1 cellular context compared by ENCODE assay signal in the genomic region with DNA sequence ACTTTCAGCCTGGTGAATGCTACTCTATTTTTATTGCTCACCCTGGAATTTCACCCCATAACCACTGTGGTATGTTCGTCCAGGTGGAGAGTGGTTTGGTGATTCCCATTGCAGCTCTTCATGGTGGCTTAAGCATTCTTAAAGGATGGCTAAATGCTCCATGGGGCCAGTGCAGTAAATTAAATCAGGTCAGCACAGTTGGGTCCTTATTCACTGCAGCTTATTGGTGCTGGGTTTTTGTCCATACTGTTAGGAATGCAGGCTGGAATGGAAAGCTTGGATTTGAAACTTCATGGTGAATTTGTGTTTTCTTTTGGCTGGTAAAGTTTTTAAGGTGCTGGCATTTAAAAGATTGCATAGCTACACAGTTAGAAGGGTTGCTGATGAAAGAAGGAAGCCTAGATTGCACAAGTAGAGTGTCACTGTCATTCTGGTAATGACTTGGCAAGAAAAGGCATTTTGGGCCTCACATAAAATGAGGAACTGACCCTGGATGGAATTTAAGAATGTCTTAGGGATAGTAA.
TF ChIP-seq lines count a peak whose summit lies in the region.

No MANE protein-coding gene starts in this region.

TF ChIP-seq in GM12878, 131 proteins besides CTCF, POLR2A, EP300 and RAD21 (continued from another document and continues in another):
- TF ChIP-seq TARDBP (IDR thresholded peaks at IDR 0.05; ENCODE audit: borderline replicate concordance) (no peak), SIX5 (IDR thresholded peaks at IDR 0.05; ENCODE audit: low read depth, low read length, severe bottlenecking) (no peak), MYC (IDR thresholded peaks at IDR 0.05; ENCODE audit: insufficient read depth, insufficient read length, insufficient replicate concordance, low read length, severe bottlenecking) (no peak), NFYA (IDR thresholded peaks at IDR 0.05; ENCODE audit: borderline replicate concordance, low read depth, low read length) (no peak), ETV6 (conservative IDR thresholded peaks at IDR 0.05 in 1 of 2, IDR thresholded peaks at IDR 0.05 in 1 of 2; ENCODE audit: borderline replicate concordance in 1 of 2, low read depth in 1 of 2) (no peak), SMARCA5 (IDR thresholded peaks at IDR 0.05) (no peak), ZNF274 (IDR thresholded peaks at IDR 0.05; ENCODE audit: insufficient read depth, insufficient read length) (no peak), EZH2 (IDR thresholded peaks at IDR 0.05; ENCODE audit: borderline replicate concordance, control insufficient read depth, low read depth, low read length) (no peak), FOXM1 (IDR thresholded peaks at IDR 0.05; ENCODE audit: low read depth, low read length) (no peak), KAT2A (conservative IDR thresholded peaks at IDR 0.05; ENCODE audit: control insufficient read depth, low read depth, low read length) (no peak), RCOR1 (conservative IDR thresholded peaks at IDR 0.05; ENCODE audit: low read depth, low read length) (no peak), CHD1 (IDR thresholded peaks at IDR 0.05; ENCODE audit: low read depth, low read length) (no peak), RELA (IDR thresholded peaks at IDR 0.05; ENCODE audit: borderline replicate concordance, partially characterized antibody) (no peak), SMAD5 (IDR thresholded peaks at IDR 0.05; ENCODE audit: low read depth) (no peak), SMAD1 (IDR thresholded peaks at IDR 0.05; ENCODE audit: low read depth, partially characterized antibody) (no peak), JUND (IDR thresholded peaks at IDR 0.05; ENCODE audit: low read depth, low read length) (peak; percentile 45; the same call in 1 of the 2 replicates), CBFB (IDR thresholded peaks at IDR 0.05; ENCODE audit: low read depth) (no peak), BHLHE40 (IDR thresholded peaks at IDR 0.05; ENCODE audit: borderline replicate concordance in 1 of 2, low read depth in 2 of 2, low read length in 1 of 2) (no peak), TBL1XR1 (IDR thresholded peaks at IDR 0.05; ENCODE audit: low read depth, low read length) (no peak), SREBF1 (IDR thresholded peaks at IDR 0.05; ENCODE audit: low read length) (no peak), HDAC2 (IDR thresholded peaks at IDR 0.05) (no peak), NFXL1 (IDR thresholded peaks at IDR 0.05; ENCODE audit: borderline replicate concordance) (no peak), PAX8 (IDR thresholded peaks at IDR 0.05) (no peak), POU2F2 (IDR thresholded peaks at IDR 0.05; ENCODE audit: borderline replicate concordance, low read depth, low read length) (no peak), RAD51 (IDR thresholded peaks at IDR 0.05) (no peak), POLR2AphosphoS5 (IDR thresholded peaks at IDR 0.05; ENCODE audit: low read length) (no peak), ZNF24 (IDR thresholded peaks at IDR 0.05) (no peak), YY1 (IDR thresholded peaks at IDR 0.05; ENCODE audit: low read depth, low read length) (no peak), PAX5 (IDR thresholded peaks at IDR 0.05; ENCODE audit: borderline replicate concordance, low read depth, low read length) (no peak), SREBF2 (IDR thresholded peaks at IDR 0.05; ENCODE audit: low read length) (no peak), CREB1 (IDR thresholded peaks at IDR 0.05; ENCODE audit: low read depth) (0 out of 2 replicates have a peak, but pooled peaks have one; percentile 49), NR2F1 (conservative IDR thresholded peaks at IDR 0.05) (no peak), STAT3 (IDR thresholded peaks at IDR 0.05; ENCODE audit: low read depth, low read length) (no peak), SP1 (IDR thresholded peaks at IDR 0.05; ENCODE audit: low read depth, low read length) (no peak), BCL11A (IDR thresholded peaks at IDR 0.05; ENCODE audit: low read depth, low read length) (0 out of 2 replicates have a peak, but pooled peaks have one; percentile 28), ASH2L (IDR thresholded peaks at IDR 0.05; ENCODE audit: borderline replicate concordance, low read depth) (no peak), ZSCAN29 (IDR thresholded peaks at IDR 0.05) (no peak), TAF1 (IDR thresholded peaks at IDR 0.05; ENCODE audit: borderline replicate concordance, low read depth, low read length) (no peak)
- TF ChIP-seq, protein P1, sequence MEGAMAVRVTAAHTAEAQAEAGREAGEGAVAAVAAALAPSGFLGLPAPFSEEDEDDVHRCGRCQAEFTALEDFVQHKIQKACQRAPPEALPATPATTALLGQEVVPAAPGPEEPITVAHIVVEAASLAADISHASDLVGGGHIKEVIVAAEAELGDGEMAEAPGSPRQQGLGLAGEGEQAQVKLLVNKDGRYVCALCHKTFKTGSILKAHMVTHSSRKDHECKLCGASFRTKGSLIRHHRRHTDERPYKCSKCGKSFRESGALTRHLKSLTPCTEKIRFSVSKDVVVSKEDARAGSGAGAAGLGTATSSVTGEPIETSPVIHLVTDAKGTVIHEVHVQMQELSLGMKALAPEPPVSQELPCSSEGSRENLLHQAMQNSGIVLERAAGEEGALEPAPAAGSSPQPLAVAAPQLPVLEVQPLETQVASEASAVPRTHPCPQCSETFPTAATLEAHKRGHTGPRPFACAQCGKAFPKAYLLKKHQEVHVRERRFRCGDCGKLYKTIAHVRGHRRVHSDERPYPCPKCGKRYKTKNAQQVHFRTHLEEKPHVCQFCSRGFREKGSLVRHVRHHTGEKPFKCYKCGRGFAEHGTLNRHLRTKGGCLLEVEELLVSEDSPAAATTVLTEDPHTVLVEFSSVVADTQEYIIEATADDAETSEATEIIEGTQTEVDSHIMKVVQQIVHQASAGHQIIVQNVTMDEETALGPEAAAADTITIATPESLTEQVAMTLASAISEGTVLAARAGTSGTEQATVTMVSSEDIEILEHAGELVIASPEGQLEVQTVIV (IDR thresholded peaks at IDR 0.05; ENCODE audit: borderline replicate concordance, partially characterized antibody), result no peak
- TF ChIP-seq, protein P2, sequence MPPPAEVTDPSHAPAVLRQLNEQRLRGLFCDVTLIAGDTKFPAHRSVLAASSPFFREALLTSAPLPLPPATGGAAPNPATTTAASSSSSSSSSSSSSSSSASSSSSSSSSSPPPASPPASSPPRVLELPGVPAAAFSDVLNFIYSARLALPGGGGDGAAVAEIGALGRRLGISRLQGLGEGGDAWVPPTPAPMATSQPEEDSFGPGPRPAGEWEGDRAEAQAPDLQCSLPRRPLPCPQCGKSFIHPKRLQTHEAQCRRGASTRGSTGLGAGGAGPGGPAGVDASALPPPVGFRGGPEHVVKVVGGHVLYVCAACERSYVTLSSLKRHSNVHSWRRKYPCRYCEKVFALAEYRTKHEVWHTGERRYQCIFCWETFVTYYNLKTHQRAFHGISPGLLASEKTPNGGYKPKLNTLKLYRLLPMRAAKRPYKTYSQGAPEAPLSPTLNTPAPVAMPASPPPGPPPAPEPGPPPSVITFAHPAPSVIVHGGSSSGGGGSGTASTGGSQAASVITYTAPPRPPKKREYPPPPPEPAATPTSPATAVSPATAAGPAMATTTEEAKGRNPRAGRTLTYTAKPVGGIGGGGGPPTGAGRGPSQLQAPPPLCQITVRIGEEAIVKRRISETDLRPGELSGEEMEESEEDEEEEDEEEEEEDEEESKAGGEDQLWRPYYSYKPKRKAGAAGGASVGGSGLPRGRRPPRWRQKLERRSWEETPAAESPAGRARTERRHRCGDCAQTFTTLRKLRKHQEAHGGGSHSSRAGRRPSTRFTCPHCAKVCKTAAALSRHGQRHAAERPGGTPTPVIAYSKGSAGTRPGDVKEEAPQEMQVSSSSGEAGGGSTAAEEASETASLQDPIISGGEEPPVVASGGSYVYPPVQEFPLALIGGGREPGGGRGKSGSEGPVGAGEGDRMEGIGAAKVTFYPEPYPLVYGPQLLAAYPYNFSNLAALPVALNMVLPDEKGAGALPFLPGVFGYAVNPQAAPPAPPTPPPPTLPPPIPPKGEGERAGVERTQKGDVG (CRISPR knock-in tag; IDR thresholded peaks at IDR 0.05), result no peak
- TF ChIP-seq, protein P3, sequence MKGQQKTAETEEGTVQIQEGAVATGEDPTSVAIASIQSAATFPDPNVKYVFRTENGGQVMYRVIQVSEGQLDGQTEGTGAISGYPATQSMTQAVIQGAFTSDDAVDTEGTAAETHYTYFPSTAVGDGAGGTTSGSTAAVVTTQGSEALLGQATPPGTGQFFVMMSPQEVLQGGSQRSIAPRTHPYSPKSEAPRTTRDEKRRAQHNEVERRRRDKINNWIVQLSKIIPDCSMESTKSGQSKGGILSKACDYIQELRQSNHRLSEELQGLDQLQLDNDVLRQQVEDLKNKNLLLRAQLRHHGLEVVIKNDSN (IDR thresholded peaks at IDR 0.05; ENCODE audit: borderline replicate concordance, extremely low read length, insufficient read depth, low read depth, low read length), result no peak
- TF ChIP-seq, protein P4, sequence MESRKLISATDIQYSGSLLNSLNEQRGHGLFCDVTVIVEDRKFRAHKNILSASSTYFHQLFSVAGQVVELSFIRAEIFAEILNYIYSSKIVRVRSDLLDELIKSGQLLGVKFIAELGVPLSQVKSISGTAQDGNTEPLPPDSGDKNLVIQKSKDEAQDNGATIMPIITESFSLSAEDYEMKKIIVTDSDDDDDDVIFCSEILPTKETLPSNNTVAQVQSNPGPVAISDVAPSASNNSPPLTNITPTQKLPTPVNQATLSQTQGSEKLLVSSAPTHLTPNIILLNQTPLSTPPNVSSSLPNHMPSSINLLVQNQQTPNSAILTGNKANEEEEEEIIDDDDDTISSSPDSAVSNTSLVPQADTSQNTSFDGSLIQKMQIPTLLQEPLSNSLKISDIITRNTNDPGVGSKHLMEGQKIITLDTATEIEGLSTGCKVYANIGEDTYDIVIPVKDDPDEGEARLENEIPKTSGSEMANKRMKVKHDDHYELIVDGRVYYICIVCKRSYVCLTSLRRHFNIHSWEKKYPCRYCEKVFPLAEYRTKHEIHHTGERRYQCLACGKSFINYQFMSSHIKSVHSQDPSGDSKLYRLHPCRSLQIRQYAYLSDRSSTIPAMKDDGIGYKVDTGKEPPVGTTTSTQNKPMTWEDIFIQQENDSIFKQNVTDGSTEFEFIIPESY (IDR thresholded peaks at IDR 0.05), result no peak
- TF ChIP-seq, protein P5, sequence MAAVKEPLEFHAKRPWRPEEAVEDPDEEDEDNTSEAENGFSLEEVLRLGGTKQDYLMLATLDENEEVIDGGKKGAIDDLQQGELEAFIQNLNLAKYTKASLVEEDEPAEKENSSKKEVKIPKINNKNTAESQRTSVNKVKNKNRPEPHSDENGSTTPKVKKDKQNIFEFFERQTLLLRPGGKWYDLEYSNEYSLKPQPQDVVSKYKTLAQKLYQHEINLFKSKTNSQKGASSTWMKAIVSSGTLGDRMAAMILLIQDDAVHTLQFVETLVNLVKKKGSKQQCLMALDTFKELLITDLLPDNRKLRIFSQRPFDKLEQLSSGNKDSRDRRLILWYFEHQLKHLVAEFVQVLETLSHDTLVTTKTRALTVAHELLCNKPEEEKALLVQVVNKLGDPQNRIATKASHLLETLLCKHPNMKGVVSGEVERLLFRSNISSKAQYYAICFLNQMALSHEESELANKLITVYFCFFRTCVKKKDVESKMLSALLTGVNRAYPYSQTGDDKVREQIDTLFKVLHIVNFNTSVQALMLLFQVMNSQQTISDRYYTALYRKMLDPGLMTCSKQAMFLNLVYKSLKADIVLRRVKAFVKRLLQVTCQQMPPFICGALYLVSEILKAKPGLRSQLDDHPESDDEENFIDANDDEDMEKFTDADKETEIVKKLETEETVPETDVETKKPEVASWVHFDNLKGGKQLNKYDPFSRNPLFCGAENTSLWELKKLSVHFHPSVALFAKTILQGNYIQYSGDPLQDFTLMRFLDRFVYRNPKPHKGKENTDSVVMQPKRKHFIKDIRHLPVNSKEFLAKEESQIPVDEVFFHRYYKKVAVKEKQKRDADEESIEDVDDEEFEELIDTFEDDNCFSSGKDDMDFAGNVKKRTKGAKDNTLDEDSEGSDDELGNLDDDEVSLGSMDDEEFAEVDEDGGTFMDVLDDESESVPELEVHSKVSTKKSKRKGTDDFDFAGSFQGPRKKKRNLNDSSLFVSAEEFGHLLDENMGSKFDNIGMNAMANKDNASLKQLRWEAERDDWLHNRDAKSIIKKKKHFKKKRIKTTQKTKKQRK (IDR thresholded peaks at IDR 0.05; ENCODE audit: low read depth, low read length), result no peak
- TF ChIP-seq, protein P6, sequence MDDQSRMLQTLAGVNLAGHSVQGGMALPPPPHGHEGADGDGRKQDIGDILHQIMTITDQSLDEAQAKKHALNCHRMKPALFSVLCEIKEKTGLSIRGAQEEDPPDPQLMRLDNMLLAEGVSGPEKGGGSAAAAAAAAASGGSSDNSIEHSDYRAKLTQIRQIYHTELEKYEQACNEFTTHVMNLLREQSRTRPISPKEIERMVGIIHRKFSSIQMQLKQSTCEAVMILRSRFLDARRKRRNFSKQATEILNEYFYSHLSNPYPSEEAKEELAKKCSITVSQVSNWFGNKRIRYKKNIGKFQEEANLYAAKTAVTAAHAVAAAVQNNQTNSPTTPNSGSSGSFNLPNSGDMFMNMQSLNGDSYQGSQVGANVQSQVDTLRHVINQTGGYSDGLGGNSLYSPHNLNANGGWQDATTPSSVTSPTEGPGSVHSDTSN (IDR thresholded peaks at IDR 0.05; ENCODE audit: insufficient replicate concordance, low read depth, low read length), result no peak
- TF ChIP-seq, protein P7, sequence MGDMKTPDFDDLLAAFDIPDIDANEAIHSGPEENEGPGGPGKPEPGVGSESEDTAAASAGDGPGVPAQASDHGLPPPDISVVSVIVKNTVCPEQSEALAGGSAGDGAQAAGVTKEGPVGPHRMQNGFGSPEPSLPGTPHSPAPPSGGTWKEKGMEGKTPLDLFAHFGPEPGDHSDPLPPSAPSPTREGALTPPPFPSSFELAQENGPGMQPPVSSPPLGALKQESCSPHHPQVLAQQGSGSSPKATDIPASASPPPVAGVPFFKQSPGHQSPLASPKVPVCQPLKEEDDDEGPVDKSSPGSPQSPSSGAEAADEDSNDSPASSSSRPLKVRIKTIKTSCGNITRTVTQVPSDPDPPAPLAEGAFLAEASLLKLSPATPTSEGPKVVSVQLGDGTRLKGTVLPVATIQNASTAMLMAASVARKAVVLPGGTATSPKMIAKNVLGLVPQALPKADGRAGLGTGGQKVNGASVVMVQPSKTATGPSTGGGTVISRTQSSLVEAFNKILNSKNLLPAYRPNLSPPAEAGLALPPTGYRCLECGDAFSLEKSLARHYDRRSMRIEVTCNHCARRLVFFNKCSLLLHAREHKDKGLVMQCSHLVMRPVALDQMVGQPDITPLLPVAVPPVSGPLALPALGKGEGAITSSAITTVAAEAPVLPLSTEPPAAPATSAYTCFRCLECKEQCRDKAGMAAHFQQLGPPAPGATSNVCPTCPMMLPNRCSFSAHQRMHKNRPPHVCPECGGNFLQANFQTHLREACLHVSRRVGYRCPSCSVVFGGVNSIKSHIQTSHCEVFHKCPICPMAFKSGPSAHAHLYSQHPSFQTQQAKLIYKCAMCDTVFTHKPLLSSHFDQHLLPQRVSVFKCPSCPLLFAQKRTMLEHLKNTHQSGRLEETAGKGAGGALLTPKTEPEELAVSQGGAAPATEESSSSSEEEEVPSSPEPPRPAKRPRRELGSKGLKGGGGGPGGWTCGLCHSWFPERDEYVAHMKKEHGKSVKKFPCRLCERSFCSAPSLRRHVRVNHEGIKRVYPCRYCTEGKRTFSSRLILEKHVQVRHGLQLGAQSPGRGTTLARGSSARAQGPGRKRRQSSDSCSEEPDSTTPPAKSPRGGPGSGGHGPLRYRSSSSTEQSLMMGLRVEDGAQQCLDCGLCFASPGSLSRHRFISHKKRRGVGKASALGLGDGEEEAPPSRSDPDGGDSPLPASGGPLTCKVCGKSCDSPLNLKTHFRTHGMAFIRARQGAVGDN (IDR thresholded peaks at IDR 0.05), result no peak
